23 cellular contexts compared by ENCODE assay signal in the genomic region with DNA sequence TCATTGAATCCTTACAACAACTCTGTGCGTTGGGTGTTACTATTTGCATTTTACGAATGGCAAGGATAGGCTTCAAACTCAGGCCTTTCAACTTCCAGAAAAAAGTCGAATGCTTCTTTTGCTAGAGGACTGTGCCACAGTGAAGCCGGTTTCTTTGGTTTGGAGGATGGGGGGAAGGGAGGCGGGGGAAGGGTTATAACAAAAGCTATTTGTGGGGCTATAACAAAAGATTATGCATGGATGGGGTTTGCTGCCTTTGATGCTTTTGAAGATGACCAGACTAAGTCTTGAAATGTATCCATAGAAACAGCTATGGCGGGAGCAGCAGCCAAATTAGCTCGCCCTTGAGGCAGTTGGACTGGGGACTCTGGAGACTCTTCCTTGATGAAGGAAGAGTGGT. TPM values are rescaled to one million over a fixed set of nuclear protein-coding genes. Genes with fewer than 3 reads are reported as not detected.
DNase-seq lines count a peak whose midpoint lies in the region; FAIRE-seq and TF ChIP-seq lines count a peak whose summit lies in the region.
"Had no signal": no experiment of that assay in that cellular context is flagged by ENCODE, and none has a peak within 500 bp of the region (broad histone marks: within the 10 kb centered on the region; RNA-seq: fewer than 3 reads in every experiment).

No MANE protein-coding gene starts in this region.

- no peaks in the 10 kb centered on the region for H3K36me3 Mint-ChIP-seq in neural crest cell (ENCODE audit: low read depth)

- H4K8ac ChIP-seq in H1 (ENCODE audit: extremely low read depth, insufficient read depth, low read length), result no peak overlapping the region

- CTCF ChIA-PET in H1 (lab: Charles Lee; ENCODE audit: partially characterized antibody), result interaction anchor here (0.8 to 2.1 kb wide), 6 partner anchors 13 to 230 kb away, joined by 3 to 8 read pairs (median 4); no protein-coding TSS in a partner anchor

- TF ChIP-seq CTCF in H1 (IDR thresholded peaks at IDR 0.05; ENCODE audit: control extremely low read depth in 1 of 3, insufficient read depth in 1 of 3, low read depth in 1 of 3, low read length in 3 of 3), result no peak
- no peak for TF ChIP-seq CTCF in neural crest cell (conservative IDR thresholded peaks at IDR 0.05)

- no peak overlapping the region for H2BK5ac ChIP-seq in H1 (ENCODE audit: low read depth, low read length)

- DNase-seq in NCI-H69 (lab: John Stamatoyannopoulos, UW), result peak; percentile 11
- no peak for DNase-seq in H1 (ENCODE audit: low read depth in 1 of 2, low spot score in 2 of 2)
- DNase-seq in neural crest cell (ENCODE audit: low read depth, low spot score), result peak; percentile 35
- DNase-seq in NCI-H1694 treated with DMSO at 0.1 percent for 48 hours (lab: John Stamatoyannopoulos, UW), result no peak
- DNase-seq in NK-92 treated with Interleukin-12 subunit alpha and Interleukin-12 subunit beta, amount 100 ng/mL, for 24 hours (lab: John Stamatoyannopoulos, UW), result no peak
- no peak for DNase-seq in NOMO-1 (lab: John Stamatoyannopoulos, UW; ENCODE audit: unreplicated experiment in 2 of 2)
- DNase-seq in HPDE6-E6E7 (ENCODE audit: extremely low spot score), result no peak
- DNase-seq: DMS53, GDM1, H7, KBM-7, NCI-H1092, NCI-H1436 treated with DMSO at 0.1 percent for 48 hours, NCI-H2029, NCI-H345, SIG-M5 had no signal

- H4K5ac ChIP-seq in H1 (ENCODE audit: insufficient read length, low read depth, low read length), result no peak overlapping the region

- H3K4me3 Mint-ChIP-seq in neural crest cell, result peak overlapping the region; percentile 79
- H3K4me3 Mint-ChIP-seq: HFFc6 had no signal

- no peaks in the 10 kb centered on the region for H3K27me3 ChIP-seq in H1 (replicated peaks in 1 of 4; ENCODE audit: control insufficient read depth in 3 of 4, extremely low read depth in 1 of 4, insufficient read depth in 3 of 4, low read length in 3 of 4)
- H3K27me3 ChIP-seq: BE2C had no signal

- H2BK15ac ChIP-seq in H1 (ENCODE audit: low read length), result no peak overlapping the region

- H3K4me2 ChIP-seq in H1 (ENCODE audit: insufficient read depth in 1 of 2, low read depth in 2 of 2, low read length in 2 of 2), result no peak overlapping the region
- H3K4me2 ChIP-seq: A549, SK-N-SH had no signal

- no peaks in the 10 kb centered on the region for H3K9me3 ChIP-seq in H1 (ENCODE audit: insufficient read depth in 2 of 2, low read depth in 1 of 2, low read length in 1 of 2)
- H3K9me3 ChIP-seq: A549, BE2C, SK-N-SH had no signal

- TF ChIP-seq POLR2A in H1 (IDR thresholded peaks at IDR 0.05; ENCODE audit: control extremely low read depth in 1 of 2, low read depth in 2 of 2, low read length in 2 of 2), result no peak

- TF ChIP-seq RAD21 in H1 (IDR thresholded peaks at IDR 0.05 in 1 of 2, conservative IDR thresholded peaks at IDR 0.05 in 1 of 2; ENCODE audit: low read depth in 2 of 2, low read length in 2 of 2), result no peak

- H3K36me3 ChIP-seq in H1 (ENCODE audit: control insufficient read depth in 2 of 4, insufficient read depth in 4 of 4, low read length in 3 of 4), result no peaks in the 10 kb centered on the region
- H3K36me3 ChIP-seq: BE2C had no signal

- H3K23ac ChIP-seq in H1 (ENCODE audit: insufficient read length), result no peak overlapping the region

- peak overlapping the region; percentile 96 for H3K27ac Mint-ChIP-seq in neural crest cell (ENCODE audit: unreplicated experiment)
- H3K27ac Mint-ChIP-seq: HFFc6 had no signal

- 83% methylated on average over 7 of the region's 7 CpGs; no CpG with 5 or more reads in 1 of the 2 experiments for WGBS in H1 (ENCODE audit: extremely low coverage in 1 of 2, insufficient coverage in 1 of 2, insufficient read length in 1 of 2, insufficient replicate concordance in 2 of 2, low coverage in 1 of 2, low lambda C conversion rate in 2 of 2, missing lambda C conversion rate in 1 of 2), 2 experiments

- no peaks in the 10 kb centered on the region for H3K23me2 ChIP-seq in H1 (ENCODE audit: low read depth, low read length)

- no peak overlapping the region for H2BK120ac ChIP-seq in H1 (replicated peaks; ENCODE audit: low read depth, low read length)

- H3K79me2 ChIP-seq in H1 (ENCODE audit: control insufficient read depth in 1 of 2, insufficient read depth in 2 of 2, low read length in 2 of 2), result no peaks in the 10 kb centered on the region

- H3K18ac ChIP-seq in H1 (ENCODE audit: extremely low read depth, low read length), result no peak overlapping the region

- H3K27ac ChIP-seq in H1 (ENCODE audit: low read depth, low read length) (no peak overlapping the region), temporal lobe (ENCODE audit: low read depth, low read length) (peak overlapping the region; percentile 82)
- H3K27ac ChIP-seq: A549, HL-60 had no signal

- H3K9ac ChIP-seq in H1 (replicated peaks in 1 of 4; ENCODE audit: extremely low read depth in 1 of 4, low read depth in 3 of 4, low read length in 3 of 4), result no peak overlapping the region
- H3K9ac ChIP-seq: SK-N-SH had no signal

- no peak for TF ChIP-seq EP300 in H1 (IDR thresholded peaks at IDR 0.05; ENCODE audit: borderline replicate concordance in 1 of 2, low read depth in 2 of 2, low read length in 2 of 2)

- peaks cover 100% of the 10 kb centered on the region for H3K4me1 Mint-ChIP-seq in neural crest cell

- H3K56ac ChIP-seq in H1 (replicated peaks; ENCODE audit: insufficient read length, low read depth, low read length), result no peak overlapping the region

- POLR2A ChIA-PET in H1 (lab: Charles Lee; ENCODE audit: partially characterized antibody), result interaction anchor here (0.7 to 1.5 kb wide), 2 partner anchors 8 to 11 kb away, joined by 3 read pairs; no protein-coding TSS in a partner anchor

- H4K91ac ChIP-seq in H1 (replicated peaks; ENCODE audit: insufficient read length, low read length), result no peak overlapping the region

- H3K4me3 ChIP-seq in H1 (ENCODE audit: extremely low read depth in 1 of 4, insufficient read depth in 2 of 4, low read depth in 3 of 4, low read length in 4 of 4), result no peak overlapping the region
- H3K4me3 ChIP-seq: A549 had no signal

- no peaks in the 10 kb centered on the region for H3K9me3 Mint-ChIP-seq in neural crest cell
- H3K9me3 Mint-ChIP-seq: HFFc6 had no signal

- no peak overlapping the region for H2BK20ac ChIP-seq in H1 (ENCODE audit: low read length)

- H4K20me1 ChIP-seq in H1 (replicated peaks in 1 of 2; ENCODE audit: control insufficient read depth in 1 of 2, insufficient read depth in 2 of 2, low read length in 2 of 2), result no peaks in the 10 kb centered on the region

- no peaks in the 10 kb centered on the region for H3K27me3 Mint-ChIP-seq in neural crest cell (ENCODE audit: low read depth)

- H2AFZ ChIP-seq in H1 (ENCODE audit: low read length), result no peak overlapping the region

- FAIRE-seq in H1 (lab: Jason Lieb, UNC), result no peak
- FAIRE-seq: A549, D721Med had no signal

- 0 out of 2 replicates have a peak overlapping the region, but pooled peaks have one; percentile 53 for H2AK5ac ChIP-seq in H1 (ENCODE audit: low read depth, low read length)

- peaks cover 3 to 18% (median 8%) of the 10 kb centered on the region in 4 experiments; a peak in 5 of 7 replicates for H3K4me1 ChIP-seq in H1 (replicated peaks in 1 of 4; ENCODE audit: control insufficient read depth in 3 of 4, insufficient read depth in 4 of 4, low read length in 3 of 4)
- H3K4me1 ChIP-seq: A549 had no signal

- H3K4ac ChIP-seq in H1 (replicated peaks; ENCODE audit: insufficient read length, low read depth, low read length), result no peak overlapping the region

- H2BK12ac ChIP-seq in H1 (ENCODE audit: low read depth, low read length), result no peak overlapping the region

- H3K14ac ChIP-seq in H1 (ENCODE audit: insufficient read length), result no peak overlapping the region

- no peaks in the 10 kb centered on the region for H3K79me1 ChIP-seq in H1 (ENCODE audit: low read depth, low read length)

TF ChIP-seq in H1, 55 proteins besides CTCF, POLR2A, EP300 and RAD21:
- TF ChIP-seq ZNF274 (IDR thresholded peaks at IDR 0.05; ENCODE audit: borderline replicate concordance, extremely low read depth, low read length) (no peak), EZH2 (IDR thresholded peaks at IDR 0.05; ENCODE audit: low read depth, low read length, severe bottlenecking) (no peak), BACH1 (IDR thresholded peaks at IDR 0.05; ENCODE audit: low read length) (no peak), NANOG (IDR thresholded peaks at IDR 0.05; ENCODE audit: insufficient read depth, low read depth, low read length, poor library complexity, severe bottlenecking) (no peak), CHD1 (IDR thresholded peaks at IDR 0.05; ENCODE audit: low read depth, low read length) (no peak), RBBP5 (IDR thresholded peaks at IDR 0.05; ENCODE audit: borderline replicate concordance, low read depth, low read length) (no peak), YY1 (IDR thresholded peaks at IDR 0.05; ENCODE audit: low read depth, low read length) (no peak), CTBP2 (IDR thresholded peaks at IDR 0.05; ENCODE audit: borderline replicate concordance, insufficient read depth, insufficient read length, low read length) (no peak), CBX5 (IDR thresholded peaks at IDR 0.05; ENCODE audit: low read depth, low read length) (no peak), RXRA (IDR thresholded peaks at IDR 0.05; ENCODE audit: insufficient read depth, low read depth, low read length) (no peak), CREB1 (IDR thresholded peaks at IDR 0.05) (no peak), KDM5A (IDR thresholded peaks at IDR 0.05; ENCODE audit: low read length) (no peak), TCF12 (IDR thresholded peaks at IDR 0.05; ENCODE audit: low read depth, low read length) (no peak), SP2 (IDR thresholded peaks at IDR 0.05; ENCODE audit: low read length) (no peak)

RNA-seq across cellular contexts. Expression of a gene that starts 47.6 kb away (rescaled TPM):
- 9.4 and 11.4 TPM in 2 replicates for total RNA-seq in H1 (2021; fragmentation: NEBNext Ultra II Directional; extraction: Animal tissue kit (Norgen Biotek cat#: 25700))
- 5.8 and 7.1 TPM in 2 replicates for polyA plus RNA-seq in H1 (2011; rRNA removed)
- polyA plus RNA-seq in H1 (2011; cell fraction: cytosol; rRNA removed), result 8.0 TPM
- 17.1 TPM for polyA plus RNA-seq in H1 (2011; cell fraction: nucleus; rRNA removed)
- polyA plus RNA-seq in H1 (2012, experiment 1 of 2), result 5.4 to 8.5 TPM (median 6.9 TPM) in 4 replicates
- polyA plus RNA-seq in H1 (2012, experiment 2 of 2), result 0.88 TPM
- polyA plus RNA-seq in H1 (2013, experiment 1 of 2), result 3.8 TPM
- 3.6 TPM for polyA plus RNA-seq in H1 (2013, experiment 2 of 2)
- polyA minus RNA-seq in H1 (2011; rRNA and poly(A)+ RNA removed), result 19.3 and 22.0 TPM in 2 replicates
- polyA minus RNA-seq in H1 (2011; cell fraction: cytosol; rRNA and poly(A)+ RNA removed), result 7.9 TPM
- polyA minus RNA-seq in H1 (2011; cell fraction: nucleus; rRNA and poly(A)+ RNA removed), result 38.8 TPM
- total RNA-seq in neural crest cell (58.4 and 60.5 TPM in 2 replicates), temporal lobe (74.3 TPM)

Comparison
In these comparisons a context has a peak if more than half of its experiments do, and no peak if none do; other contexts are left out.
1. DNase-seq: peak in NCI-H69 (single experiment) and neural crest cell (single experiment); none in H1 (0 of 2), NCI-H1694 treated with DMSO at 0.1 percent for 48 hours (single experiment), NK-92 treated with Interleukin-12 subunit alpha and Interleukin-12 subunit beta, amount 100 ng/mL, for 24 hours (single experiment), NOMO-1 (0 of 2) and HPDE6-E6E7 (single experiment).